Comparison of ENCODE assay signal across 20 cellular contexts in genomic region chr13:65508338-65508737, GRCh38.
"Had no signal": no experiment of that assay in that cellular context is flagged by ENCODE, and none has a peak within 500 bp of the region (broad histone marks: within the 10 kb centered on the region; RNA-seq: fewer than 3 reads in every experiment).

No MANE protein-coding gene starts in this region.

- H3K27ac Mint-ChIP-seq: natural killer cell, neural progenitor cell had no signal

- H3K4me3 ChIP-seq: heart left ventricle, neural progenitor cell, ovary, right atrium auricular region, sigmoid colon, skin epidermis had no signal

- H3K36me3 Mint-ChIP-seq: natural killer cell, neural progenitor cell had no signal

- H3K4me2 ChIP-seq: neural progenitor cell had no signal

- H3K36me3 ChIP-seq: heart left ventricle, neural progenitor cell, ovary, right atrium auricular region, sigmoid colon had no signal

- H3K27me3 ChIP-seq: heart left ventricle, neural progenitor cell, ovary, right atrium auricular region, sigmoid colon had no signal

- DNase-seq: effector memory CD4-positive, alpha-beta T cell; heart left ventricle; hippocampal formation; kidney glomerular epithelial cell; mammary epithelial cell; natural killer cell; nucleus accumbens; ovary; sigmoid colon; stimulated activated naive CD4-positive, alpha-beta T cell treated with Interleukin-2 at 50 U/mL for 16 hours; trophoblast cell had no signal

- H3K27ac ChIP-seq: heart left ventricle, neural progenitor cell, ovary, right atrium auricular region, sigmoid colon, skin epidermis had no signal

- FAIRE-seq: endometrium, frontal cortex, islet of Langerhans, urothelium cell line had no signal

- H3K9ac ChIP-seq: neural progenitor cell had no signal

- H3K9me3 ChIP-seq: ovary had no signal

- H2AFZ ChIP-seq: neural progenitor cell had no signal

- ATAC-seq: esophagus mucosa, heart left ventricle, left lobe of liver, natural killer cell had no signal

- H3K4me1 ChIP-seq: heart left ventricle, neural progenitor cell, right atrium auricular region, sigmoid colon had no signal
